In the genomic region with DNA sequence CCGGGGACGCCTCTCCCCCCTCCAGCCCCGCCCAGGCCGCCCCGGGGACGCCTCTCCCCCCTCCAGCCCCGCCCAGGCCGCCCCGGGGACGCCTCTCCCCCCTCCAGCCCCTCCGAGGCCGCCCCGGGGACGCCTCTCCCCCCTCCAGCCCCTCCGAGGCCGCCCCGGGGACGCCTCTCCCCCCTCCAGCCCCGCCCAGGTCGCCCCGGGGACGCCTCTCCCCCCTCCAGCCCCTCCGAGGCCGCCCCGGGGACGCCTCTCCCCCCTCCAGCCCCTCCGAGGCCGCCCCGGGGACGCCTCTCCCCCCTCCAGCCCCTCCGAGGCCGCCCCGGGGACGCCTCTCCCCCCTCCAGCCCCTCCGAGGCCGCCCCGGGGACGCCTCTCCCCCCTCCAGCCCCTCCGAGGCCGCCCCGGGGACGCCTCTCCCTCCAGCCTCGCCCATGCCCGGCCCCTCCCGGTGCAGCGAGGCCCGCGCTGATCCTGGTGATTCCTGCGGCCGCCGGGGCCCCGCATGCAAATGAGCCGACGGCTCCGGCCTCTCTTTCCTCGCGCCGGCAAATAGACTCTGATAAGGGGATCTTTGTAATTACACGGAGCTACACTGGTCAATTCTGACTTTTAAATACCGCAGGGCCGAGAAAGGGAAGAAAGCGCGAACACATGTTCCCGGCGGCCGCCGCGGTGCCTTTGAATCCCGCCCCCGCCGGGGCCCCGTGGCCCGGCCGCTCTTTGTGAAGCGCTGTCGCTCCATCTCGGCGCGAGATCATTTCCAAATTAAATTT, we compare ENCODE assay signal across 2 cellular contexts.
TF ChIP-seq lines count a peak whose summit lies in the region.

No MANE protein-coding gene starts in this region.

TF ChIP-seq in Ishikawa, 13 proteins besides CTCF, POLR2A, EP300 and RAD21:
- TF ChIP-seq, protein P1, sequence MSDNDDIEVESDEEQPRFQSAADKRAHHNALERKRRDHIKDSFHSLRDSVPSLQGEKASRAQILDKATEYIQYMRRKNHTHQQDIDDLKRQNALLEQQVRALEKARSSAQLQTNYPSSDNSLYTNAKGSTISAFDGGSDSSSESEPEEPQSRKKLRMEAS (IDR thresholded peaks at IDR 0.05), result peak; percentile 39; the same call in 1 of the 2 replicates

TF ChIP-seq in SK-N-SH, 30 proteins besides CTCF, POLR2A, EP300 and RAD21:
- 0 out of 2 replicates have a peak, but pooled peaks have one; percentile 15 for TF ChIP-seq RCOR1 (IDR thresholded peaks at IDR 0.05; ENCODE audit: low read length)
- TF ChIP-seq, protein P1 (IDR thresholded peaks at IDR 0.05; ENCODE audit: low read depth), result peak; percentile 14; the same call in 1 of the 2 replicates
